ENCODE assay signal across 8 cellular contexts in the genomic region with DNA sequence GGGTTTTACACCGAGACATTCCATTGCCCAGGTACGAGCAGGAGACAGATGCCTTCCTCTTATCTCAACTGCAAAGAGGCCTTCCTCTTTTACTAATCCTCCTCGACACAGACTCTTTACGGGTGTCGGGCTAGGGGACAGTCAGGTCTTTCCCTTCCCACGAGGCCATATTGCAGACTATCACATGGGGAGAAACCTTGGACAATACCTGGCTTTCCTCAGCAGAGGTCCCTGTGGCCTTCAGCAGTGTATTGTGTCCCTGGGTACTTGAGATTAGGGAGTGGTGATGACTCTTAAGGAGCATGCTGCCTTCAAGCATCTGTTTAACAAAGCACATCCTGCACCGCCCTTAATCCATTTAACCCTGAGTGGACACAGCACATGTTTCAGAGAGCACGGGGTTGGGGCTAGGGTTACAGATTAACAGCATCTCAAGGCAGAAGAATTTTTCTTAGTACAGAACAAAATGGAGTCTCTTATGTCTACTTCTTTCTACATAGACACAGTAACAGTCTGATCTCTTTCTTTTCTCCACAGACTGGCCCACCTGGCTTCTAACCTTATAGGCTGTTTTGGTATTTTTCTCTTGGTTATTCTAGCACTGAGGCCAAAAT. TPM values are rescaled to one million over a fixed set of nuclear protein-coding genes. Genes with fewer than 3 reads are reported as not detected.
DNase-seq lines count a peak whose midpoint lies in the region; ATAC-seq, FAIRE-seq and TF ChIP-seq lines count a peak whose summit lies in the region.
"Not testable (repeated sequence)": the region's sequence is repeated elsewhere in the genome, so short reads cannot be mapped to it uniquely, and the experiment has no call there.

No MANE protein-coding gene starts in this region.

- H3K4me1 Mint-ChIP-seq in brain (peaks cover 31% of the 10 kb centered on the region), glutamatergic neuron (ENCODE audit: low read depth, unreplicated experiment) (peaks cover 31% of the 10 kb centered on the region), progenitor cell of endocrine pancreas (ENCODE audit: low read depth) (peaks cover 12% of the 10 kb centered on the region)

- H3K4me2 ChIP-seq in A549; PC-9; mesenchymal stem cell (ENCODE audit: low read length, poor library complexity, severe bottlenecking): not testable (repeated sequence)

- H3K27ac ChIP-seq in A549, PC-9: not testable (repeated sequence)
- H3K27ac ChIP-seq in mesenchymal stem cell (ENCODE audit: low read length, poor library complexity, severe bottlenecking), result peak overlapping the region; percentile 24

- H3K79me2 ChIP-seq in PC-9 (ENCODE audit: low read depth), result not testable (repeated sequence)

- not testable (repeated sequence) for H2BK15ac ChIP-seq in mesenchymal stem cell (ENCODE audit: low read depth, poor library complexity, severe bottlenecking)

- BruUV-seq in PC-9 (replicated peaks; lab: Mats Ljungman, UMichigan), result not testable (repeated sequence)

- H3K4ac ChIP-seq in mesenchymal stem cell (ENCODE audit: low read depth in 1 of 2, low read length in 2 of 2), result not testable (repeated sequence)

- CTCF ChIA-PET in A549 (lab: Yijun Ruan, JAX); PC-9 (lab: Charles Lee): not testable (repeated sequence)

- peak overlapping the region in 1 of 5 experiments; percentile 62 for H3K4me3 Mint-ChIP-seq in brain
- H3K4me3 Mint-ChIP-seq in glutamatergic neuron (ENCODE audit: unreplicated experiment); progenitor cell of endocrine pancreas (ENCODE audit: low read depth): not testable (repeated sequence)

- intact Hi-C loops in PC-9 (cut with micrococcal nuclease; ENCODE audit: unreplicated experiment), result not testable (repeated sequence)

- DNase-seq in A549 (ENCODE audit: low read depth in 1 of 2, low spot score in 1 of 2), result peak in 1 of 2 experiments; percentile 52
- DNase-seq in ELR (ENCODE audit: low read depth), result peak; percentile 23
- DNase-seq in HT-29 (ENCODE audit: low spot score), result peak; percentile 61
- DNase-seq in PC-9; glutamatergic neuron; mesenchymal stem cell; progenitor cell of endocrine pancreas (ENCODE audit: low spot score, unreplicated experiment): not testable (repeated sequence)

- not testable (repeated sequence) for H2BK5ac ChIP-seq in mesenchymal stem cell (ENCODE audit: low read depth, low read length, poor library complexity, severe bottlenecking)

- H2BK12ac ChIP-seq in mesenchymal stem cell (ENCODE audit: low read length in 2 of 2), result not testable (repeated sequence)

- H3K27ac Mint-ChIP-seq in brain (peak overlapping the region in 3 of 5 experiments; percentile 28 to 68 (median 36)), glutamatergic neuron (ENCODE audit: unreplicated experiment) (peak overlapping the region; percentile 97), progenitor cell of endocrine pancreas (peak overlapping the region; percentile 75)

- H4K91ac ChIP-seq in mesenchymal stem cell (ENCODE audit: low read length), result not testable (repeated sequence)

- H3K9ac ChIP-seq in mesenchymal stem cell (ENCODE audit: low read length), result not testable (repeated sequence)

- TF ChIP-seq RAD21 in A549 (conservative IDR thresholded peaks at IDR 0.05 in 1 of 2, IDR thresholded peaks at IDR 0.05 in 1 of 2), result peak in 1 of 2 experiments; percentile 30; a peak in 2 of 5 replicates

- H3K18ac ChIP-seq in mesenchymal stem cell (ENCODE audit: low read depth in 1 of 2, low read length in 2 of 2), result not testable (repeated sequence)

- H4K20me1 ChIP-seq in PC-9 (ENCODE audit: insufficient read depth), result not testable (repeated sequence)

- H3K4me1 ChIP-seq in A549; PC-9 (replicated peaks; ENCODE audit: insufficient read depth); mesenchymal stem cell (ENCODE audit: control insufficient read depth, insufficient read depth, low read depth, low read length): not testable (repeated sequence)

- TF ChIP-seq EP300 in A549 (IDR thresholded peaks at IDR 0.05), result not testable (repeated sequence)

- FAIRE-seq in A549 (lab: Jason Lieb, UNC), result not testable (repeated sequence)

- not testable (repeated sequence) for TF ChIP-seq POLR2A in A549 (IDR thresholded peaks at IDR 0.05; ENCODE audit: low read length)

- not testable (repeated sequence) for ATAC-seq in A549

- H4K8ac ChIP-seq in mesenchymal stem cell (ENCODE audit: low read length), result not testable (repeated sequence)

- H2BK120ac ChIP-seq in mesenchymal stem cell (ENCODE audit: low read depth, low read length), result not testable (repeated sequence)

- not testable (repeated sequence) for H3K23ac ChIP-seq in mesenchymal stem cell (ENCODE audit: low read length in 2 of 2)

- not testable (repeated sequence) for H3K9me3 ChIP-seq in A549; PC-9 (ENCODE audit: insufficient read depth, low read depth); mesenchymal stem cell (ENCODE audit: control insufficient read depth, low read length)

- H2AK5ac ChIP-seq in mesenchymal stem cell (ENCODE audit: low read length, severe bottlenecking), result not testable (repeated sequence)

- 55% methylated on average over 8 of the region's 8 CpGs for WGBS in A549 (ENCODE audit: missing lambda C conversion rate)
- 42% methylated on average over 3 of the region's 8 CpGs for WGBS in mesenchymal stem cell

- H2AFZ ChIP-seq in PC-9; mesenchymal stem cell (ENCODE audit: low read depth, low read length): not testable (repeated sequence)

- H3K79me1 ChIP-seq in mesenchymal stem cell (replicated peaks; ENCODE audit: low read length, poor library complexity, severe bottlenecking), result peaks cover 16% of the 10 kb centered on the region

- H3F3A ChIP-seq in PC-9 (ENCODE audit: insufficient read depth, low read depth), result not testable (repeated sequence)

- not testable (repeated sequence) for H3K27me3 Mint-ChIP-seq in brain; glutamatergic neuron (ENCODE audit: unreplicated experiment); progenitor cell of endocrine pancreas

- H3K9me3 Mint-ChIP-seq in brain; glutamatergic neuron (ENCODE audit: unreplicated experiment); progenitor cell of endocrine pancreas (ENCODE audit: low read depth): not testable (repeated sequence)

- H3K27me3 ChIP-seq in PC-9 (ENCODE audit: insufficient read depth, low read depth); mesenchymal stem cell (ENCODE audit: control insufficient read depth in 1 of 2, insufficient read depth in 1 of 2, low read length in 2 of 2): not testable (repeated sequence)

- H3K9me2 ChIP-seq in PC-9 (ENCODE audit: insufficient read depth), result not testable (repeated sequence)

- POLR2A ChIA-PET in A549 (lab: Yijun Ruan, JAX); PC-9 (lab: Charles Lee; ENCODE audit: unreplicated experiment): not testable (repeated sequence)

- not testable (repeated sequence) for H3K14ac ChIP-seq in mesenchymal stem cell (ENCODE audit: low read length in 2 of 2)

- H3K4me3 ChIP-seq in A549; PC-9; mesenchymal stem cell (ENCODE audit: insufficient read depth in 1 of 2, low read depth in 1 of 2, low read length in 2 of 2): not testable (repeated sequence)

- peaks cover 16% of the 10 kb centered on the region for H3K36me3 Mint-ChIP-seq in brain
- H3K36me3 Mint-ChIP-seq in glutamatergic neuron (ENCODE audit: unreplicated experiment); progenitor cell of endocrine pancreas (ENCODE audit: insufficient read depth): not testable (repeated sequence)

- not testable (repeated sequence) for H3K36me3 ChIP-seq in PC-9 (ENCODE audit: low read depth)
- peaks cover 9 to 14% of the 10 kb centered on the region in 2 experiments for H3K36me3 ChIP-seq in mesenchymal stem cell (ENCODE audit: control insufficient read depth in 1 of 2, insufficient read depth in 2 of 2, low read depth in 1 of 2, low read length in 2 of 2)

- TF ChIP-seq CTCF in A549 (IDR thresholded peaks at IDR 0.05); brain (conservative IDR thresholded peaks at IDR 0.05); glutamatergic neuron (IDR thresholded peaks at IDR 0.05; ENCODE audit: partially characterized antibody, unreplicated experiment): not testable (repeated sequence)
- TF ChIP-seq CTCF in PC-9 (conservative IDR thresholded peaks at IDR 0.05) (0 out of 2 replicates have a peak, but pooled peaks have one; percentile 21), progenitor cell of endocrine pancreas (IDR thresholded peaks at IDR 0.05; ENCODE audit: unreplicated experiment) (peak; percentile 16)

RNA-seq across cellular contexts. Expression of gene TRIM52, which starts 6.5 kb away (rescaled TPM):
- polyA plus RNA-seq in A549 (2011; rRNA removed) (10.9 and 11.1 TPM in 2 replicates), A549 (2017; fragmentation: RNase III; extraction: RNeasy Plus Mini Kit Qiagen cat#74134 plus additional on column Dnase treatment) (10.9 to 13.1 TPM (median 12.1 TPM) in 3 replicates), brain (ENCODE audit: insufficient read depth, low read depth, low replicate concordance) (3.1 TPM)
- polyA plus RNA-seq in A549 (2012; cell fraction: cytosol; rRNA removed), result 4.7 and 5.8 TPM in 2 replicates
- polyA plus RNA-seq in A549 (2012; cell fraction: nucleus; rRNA removed), result 7.5 and 7.7 TPM in 2 replicates
- polyA minus RNA-seq in A549 (2011; rRNA and poly(A)+ RNA removed), result 7.5 and 8.8 TPM in 2 replicates
- 4.0 and 4.8 TPM in 2 replicates for total RNA-seq in HT-29 (2014; rRNA removed; shearing (Covaris generic))
- total RNA-seq in PC-9 (2021) (15.2 and 15.7 TPM in 2 replicates), glutamatergic neuron (ENCODE audit: unreplicated experiment) (15.7 TPM), progenitor cell of endocrine pancreas (10.7 and 12.3 TPM in 2 replicates)
- 4.2 TPM for polyA plus RNA-seq in mesenchymal stem cell (2013, experiment 1 of 2)
- polyA plus RNA-seq in mesenchymal stem cell (2013, experiment 2 of 2), result 4.0 TPM

RNA-seq across cellular contexts. Expression of gene RACK1, which starts 23.7 kb away (rescaled TPM):
- polyA plus RNA-seq in A549 (2011; rRNA removed) (3,139 and 4,035 TPM in 2 replicates), A549 (2017; fragmentation: RNase III; extraction: RNeasy Plus Mini Kit Qiagen cat#74134 plus additional on column Dnase treatment) (2,466 to 2,717 TPM (median 2,590 TPM) in 3 replicates), brain (ENCODE audit: insufficient read depth, low read depth, low replicate concordance) (2,812 TPM)
- polyA plus RNA-seq in A549 (2012; cell fraction: cytosol; rRNA removed), result 4,808 and 5,207 TPM in 2 replicates
- polyA plus RNA-seq in A549 (2012; cell fraction: nucleus; rRNA removed), result 3,506 and 3,565 TPM in 2 replicates
- 6,906 and 9,556 TPM in 2 replicates for polyA minus RNA-seq in A549 (2011; rRNA and poly(A)+ RNA removed)
- total RNA-seq in HT-29 (2014; rRNA removed; shearing (Covaris generic)), result 4,450 and 4,738 TPM in 2 replicates
- total RNA-seq in PC-9 (2021) (2,373 and 2,766 TPM in 2 replicates), glutamatergic neuron (ENCODE audit: unreplicated experiment) (1,397 TPM), progenitor cell of endocrine pancreas (1,813 and 1,855 TPM in 2 replicates)
- polyA plus RNA-seq in mesenchymal stem cell (2013, experiment 1 of 2), result 2,784 TPM
- 2,751 TPM for polyA plus RNA-seq in mesenchymal stem cell (2013, experiment 2 of 2)

RNA-seq across cellular contexts. Expression of gene TRIM41, which starts 44.3 kb away (rescaled TPM):
- polyA plus RNA-seq in A549 (2011; rRNA removed), result 17.0 and 22.7 TPM in 2 replicates
- polyA plus RNA-seq in A549 (2012; cell fraction: cytosol; rRNA removed), result 21.6 and 22.2 TPM in 2 replicates
- 73.3 and 77.6 TPM in 2 replicates for polyA plus RNA-seq in A549 (2012; cell fraction: nucleus; rRNA removed)
- polyA plus RNA-seq in A549 (2017; fragmentation: RNase III; extraction: RNeasy Plus Mini Kit Qiagen cat#74134 plus additional on column Dnase treatment), result 29.7 to 35.0 TPM (median 32.5 TPM) in 3 replicates
- polyA minus RNA-seq in A549 (2011; rRNA and poly(A)+ RNA removed), result 10.5 and 11.3 TPM in 2 replicates
- 29.9 and 37.9 TPM in 2 replicates for total RNA-seq in HT-29 (2014; rRNA removed; shearing (Covaris generic))
- 57.6 and 66.0 TPM in 2 replicates for total RNA-seq in PC-9 (2021)
- 33.0 TPM for polyA plus RNA-seq in brain (ENCODE audit: insufficient read depth, low read depth, low replicate concordance)
- 28.8 TPM for total RNA-seq in glutamatergic neuron (ENCODE audit: unreplicated experiment)
- polyA plus RNA-seq in mesenchymal stem cell (2013, experiment 1 of 2), result 19.1 TPM
- 19.0 TPM for polyA plus RNA-seq in mesenchymal stem cell (2013, experiment 2 of 2)
- 37.4 and 37.6 TPM in 2 replicates for total RNA-seq in progenitor cell of endocrine pancreas

Comparison
In these comparisons a context has a peak if more than half of its experiments do, and no peak if none do; other contexts are left out.
1. H3K27ac Mint-ChIP-seq: peak in every context shown above with its lines; median percentile 97 in glutamatergic neuron; 75 in progenitor cell of endocrine pancreas; 36 in brain.